8 cellular contexts compared by ENCODE assay signal in the genomic region with DNA sequence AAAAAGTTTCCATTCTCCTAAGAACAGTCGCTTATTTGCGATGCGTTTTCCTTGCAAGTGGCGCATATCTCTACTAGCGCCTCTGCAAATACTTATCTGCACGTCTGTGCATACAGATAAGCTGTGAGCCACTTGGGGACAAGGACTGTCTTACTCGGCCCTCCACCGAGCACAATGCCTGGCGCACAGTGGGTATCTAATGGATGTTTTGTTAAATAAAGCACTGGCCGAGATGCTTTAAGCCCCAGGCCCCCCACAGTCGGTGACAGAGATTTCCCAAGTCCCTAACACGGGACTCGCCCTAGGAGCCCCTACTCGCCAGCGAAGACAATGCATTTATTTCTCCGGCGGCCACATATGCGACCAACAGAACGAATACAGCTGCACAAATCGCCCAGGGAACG. TPM values are rescaled to one million over a fixed set of nuclear protein-coding genes. Genes with fewer than 3 reads are reported as not detected.
DNase-seq lines count a peak whose midpoint lies in the region; TF ChIP-seq lines count a peak whose summit lies in the region.

No MANE protein-coding gene starts in this region.

- H3K36me3 Mint-ChIP-seq in activated naive CD4-positive, alpha-beta T cell treated with anti-CD3 and anti-CD28 coated beads, Interleukin-2, amount 50 U/mL, for 24 hours = peaks cover 3% of the 10 kb centered on the region
- peaks cover 8% of the 10 kb centered on the region for H3K36me3 Mint-ChIP-seq in activated CD4-positive, alpha-beta memory T cell treated with anti-CD3 and anti-CD28 coated beads, Interleukin-2, amount 10 ng/mL, durations not matched to agents 7 days and 5 days (ENCODE audit: low read depth)

- H3K36me3 ChIP-seq in H7 (replicated peaks; ENCODE audit: control insufficient read depth, insufficient read depth, low read length) (peaks cover 2% of the 10 kb centered on the region; the same call in 1 of the 2 replicates), osteoblast (ENCODE audit: insufficient read depth, low read length) (peaks cover 14% of the 10 kb centered on the region)

- no peaks in the 10 kb centered on the region for H3K27me3 Mint-ChIP-seq in activated naive CD4-positive, alpha-beta T cell treated with anti-CD3 and anti-CD28 coated beads, Interleukin-2, amount 50 U/mL, for 24 hours
- H3K27me3 Mint-ChIP-seq in activated CD4-positive, alpha-beta memory T cell treated with anti-CD3 and anti-CD28 coated beads, Interleukin-2, amount 10 ng/mL, durations not matched to agents 7 days and 5 days = no peaks in the 10 kb centered on the region

- peaks cover 28% of the 10 kb centered on the region for H3K4me1 Mint-ChIP-seq in activated naive CD4-positive, alpha-beta T cell treated with anti-CD3 and anti-CD28 coated beads, Interleukin-2, amount 50 U/mL, for 24 hours
- peaks cover 27% of the 10 kb centered on the region for H3K4me1 Mint-ChIP-seq in activated CD4-positive, alpha-beta memory T cell treated with anti-CD3 and anti-CD28 coated beads, Interleukin-2, amount 10 ng/mL, durations not matched to agents 7 days and 5 days

- H4K20me1 ChIP-seq in osteoblast (ENCODE audit: insufficient read depth, low read length) = peaks cover 9% of the 10 kb centered on the region

- no peaks in the 10 kb centered on the region for H3K9me3 Mint-ChIP-seq in activated naive CD4-positive, alpha-beta T cell treated with anti-CD3 and anti-CD28 coated beads, Interleukin-2, amount 50 U/mL, for 24 hours
- H3K9me3 Mint-ChIP-seq in activated CD4-positive, alpha-beta memory T cell treated with anti-CD3 and anti-CD28 coated beads, Interleukin-2, amount 10 ng/mL, durations not matched to agents 7 days and 5 days = no peaks in the 10 kb centered on the region

- H3K9me3 ChIP-seq in osteoblast (ENCODE audit: low read depth, low read length) = no peaks in the 10 kb centered on the region

- H3K79me2 ChIP-seq in osteoblast (ENCODE audit: insufficient read depth, low read length) = peaks cover 41% of the 10 kb centered on the region

- H3K4me3 ChIP-seq in H7 (ENCODE audit: insufficient read depth, low read depth, low read length) (peak overlapping the region; percentile 75), LNCaP clone FGC (ENCODE audit: low read depth, low read length) (peak overlapping the region; percentile 79), osteoblast (ENCODE audit: insufficient read depth, low read length) (peak overlapping the region; percentile 94)

- H3K4me1 ChIP-seq in osteoblast (ENCODE audit: insufficient read depth, low read length) = peaks cover 19% of the 10 kb centered on the region

- TF ChIP-seq CTCF in LNCaP clone FGC (IDR thresholded peaks at IDR 0.05; ENCODE audit: control insufficient read depth, extremely low read depth, insufficient read depth) (no peak), osteoblast (IDR thresholded peaks at IDR 0.05; ENCODE audit: extremely low read depth, low read depth, low read length) (no peak)

- POLR2A ChIA-PET in activated CD4-positive, alpha-beta memory T cell treated with anti-CD3 and anti-CD28 coated beads, Interleukin-2, amount 10 ng/mL, durations not matched to agents 7 days and 5 days (lab: Charles Lee) = interaction anchor here (1.0 to 1.6 kb wide), 3 partner anchors 44 to 94 kb away, joined by 3 to 7 read pairs (median 6); a partner anchor contains a TSS

- H2AFZ ChIP-seq in osteoblast (ENCODE audit: low read length) = peak overlapping the region; percentile 92

- no peak for DNase-seq in activated naive CD4-positive, alpha-beta T cell treated with Interleukin-2 at 50 U/mL for 16 hours
- no peak for DNase-seq in H7
- DNase-seq in LNCaP clone FGC (ENCODE audit: low read depth) = peak; percentile 23
- peak; percentile 33 for DNase-seq in activated CD4-positive, alpha-beta memory T cell treated with anti-CD3 and anti-CD28 coated beads, Interleukin-2, amount 10 ng/mL, durations not matched to agents 7 days and 5 days
- peak; percentile 58 for DNase-seq in globus pallidus (ENCODE audit: low spot score)
- DNase-seq in osteoblast (ENCODE audit: insufficient read length, low spot score, missing footprints) = peak; percentile 76
- no peak for DNase-seq in HuH-7.5 (ENCODE audit: low spot score)

- peak overlapping the region; percentile 91 for H3K4me2 ChIP-seq in osteoblast (ENCODE audit: insufficient read depth, low read length)

- peaks cover 2% of the 10 kb centered on the region; the same call in 1 of the 2 replicates for H3K27me3 ChIP-seq in H7 (ENCODE audit: control insufficient read depth, insufficient read depth, low read length)
- no peaks in the 10 kb centered on the region for H3K27me3 ChIP-seq in osteoblast (ENCODE audit: insufficient read depth, low read length)

- peak overlapping the region; percentile 96 for H3K4me3 Mint-ChIP-seq in activated naive CD4-positive, alpha-beta T cell treated with anti-CD3 and anti-CD28 coated beads, Interleukin-2, amount 50 U/mL, for 24 hours
- peak overlapping the region; percentile 90 for H3K4me3 Mint-ChIP-seq in activated CD4-positive, alpha-beta memory T cell treated with anti-CD3 and anti-CD28 coated beads, Interleukin-2, amount 10 ng/mL, durations not matched to agents 7 days and 5 days

- peak overlapping the region; percentile 68 for H3K27ac ChIP-seq in osteoblast (ENCODE audit: low read depth, low read length)

- CTCF ChIA-PET in activated CD4-positive, alpha-beta memory T cell treated with anti-CD3 and anti-CD28 coated beads, Interleukin-2, amount 10 ng/mL, durations not matched to agents 7 days and 5 days (lab: Charles Lee) = interaction anchor here (0.6 to 0.9 kb wide), 2 partner anchors 9 to 94 kb away, joined by 3 read pairs; a partner anchor contains a TSS

- peak overlapping the region; percentile 66 for H3K27ac Mint-ChIP-seq in activated naive CD4-positive, alpha-beta T cell treated with anti-CD3 and anti-CD28 coated beads, Interleukin-2, amount 50 U/mL, for 24 hours
- peak overlapping the region; percentile 72 for H3K27ac Mint-ChIP-seq in activated CD4-positive, alpha-beta memory T cell treated with anti-CD3 and anti-CD28 coated beads, Interleukin-2, amount 10 ng/mL, durations not matched to agents 7 days and 5 days

RNA-seq across cellular contexts. Expression of a gene that starts 0.5 kb away (rescaled TPM):
- total RNA-seq in H7 (2014; rRNA removed; shearing (Covaris generic)) = 48.6 and 74.2 TPM in 2 replicates
- total RNA-seq in activated CD4-positive, alpha-beta memory T cell treated with anti-CD3 and anti-CD28 coated beads, Interleukin-2, amount 10 ng/mL, durations not matched to agents 7 days and 5 days = 10 to 100 TPM; 22.2 to 24.5 TPM
- total RNA-seq in osteoblast = 40.7 and 42.0 TPM in 2 replicates

RNA-seq across cellular contexts. Expression of a gene that starts 43.6 kb away (rescaled TPM):
- total RNA-seq in H7 (2014; rRNA removed; shearing (Covaris generic)) = 0.14 and 0.15 TPM in 2 replicates
- 10 to 100 TPM; 33.0 to 33.7 TPM for total RNA-seq in activated CD4-positive, alpha-beta memory T cell treated with anti-CD3 and anti-CD28 coated beads, Interleukin-2, amount 10 ng/mL, durations not matched to agents 7 days and 5 days
- 38.4 and 49.8 TPM in 2 replicates for total RNA-seq in osteoblast

Comparison
In these comparisons a context has a peak if more than half of its experiments do, and no peak if none do; other contexts are left out.
1. DNase-seq: peak in LNCaP clone FGC (single experiment), activated CD4-positive, alpha-beta memory T cell treated with anti-CD3 and anti-CD28 coated beads, Interleukin-2, amount 10 ng/mL, durations not matched to agents 7 days and 5 days (single experiment), globus pallidus (single experiment) and osteoblast (single experiment); none in activated naive CD4-positive, alpha-beta T cell treated with Interleukin-2 at 50 U/mL for 16 hours (single experiment), H7 (single experiment) and HuH-7.5 (single experiment).
2. RNA of a gene that starts 43.6 kb away (total RNA-seq): 38.4 to 49.8 TPM in osteoblast and 33.0 to 33.7 TPM in activated CD4-positive, alpha-beta memory T cell treated with anti-CD3 and anti-CD28 coated beads, Interleukin-2, amount 10 ng/mL, durations not matched to agents 7 days and 5 days; 0.14 to 0.15 TPM in H7; every median in the first group is over 10 times any median in the second.
3. Peak in every context shown above with its lines, with median percentiles within 50 percentile points of each other: H3K4me3 ChIP-seq.